ENCODE assay signal across 30 cellular contexts in the genomic region with DNA sequence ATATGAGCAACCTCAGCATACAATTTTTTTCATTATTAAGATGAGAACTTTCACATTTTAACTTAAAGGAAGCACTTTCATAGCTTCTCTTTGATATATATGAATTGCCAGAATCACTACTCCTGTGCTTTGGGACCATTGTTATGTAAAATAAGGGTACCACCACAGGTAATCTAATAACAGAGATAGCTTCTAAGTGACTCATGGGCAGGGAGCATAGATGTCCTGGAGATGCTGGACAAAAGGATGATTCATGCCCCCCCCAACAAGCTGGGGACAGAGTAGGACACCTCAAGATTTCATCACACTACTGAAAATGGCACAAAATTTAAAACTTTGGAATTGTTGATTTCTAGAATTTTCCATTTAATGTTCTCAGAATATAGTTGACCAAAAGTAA.
"Had no signal": no experiment of that assay in that cellular context is flagged by ENCODE, and none has a peak within 500 bp of the region (broad histone marks: within the 10 kb centered on the region; RNA-seq: fewer than 3 reads in every experiment).

No MANE protein-coding gene starts in this region.

- H3K4me1 Mint-ChIP-seq: immature natural killer cell; naive B cell; natural killer cell; nephron progenitor cell; neural progenitor cell; stimulated activated effector memory CD8-positive, alpha-beta T cell treated with anti-CD3 and anti-CD28 coated beads, Interleukin-12 subunit alpha, Interleukin-12 subunit beta, amount 100 ng/mL, for 72 hours had no signal

- H3K27ac ChIP-seq: left lung, lower lobe of right lung, neural progenitor cell, neutrophil, ovary, right atrium auricular region, right lobe of liver, skin epidermis, suprapubic skin, thoracic aorta, tibial artery, upper lobe of right lung had no signal

- H3K9me3 ChIP-seq: lower lobe of right lung, neutrophil, ovary, right atrium auricular region, right lobe of liver, suprapubic skin, thoracic aorta, tibial artery, upper lobe of right lung had no signal

- DNase-seq: hippocampal formation; immature natural killer cell; kidney; left colon; left lung; lower lobe of right lung; mammary epithelial cell; mesenchymal stem cell; naive B cell; natural killer cell; nephron progenitor cell; occipital lobe; ovary; right lobe of liver; stimulated activated CD4-positive, alpha-beta T cell treated with anti-CD3 and anti-CD28 coated beads, Interleukin-12 subunit alpha, Interleukin-12 subunit beta, amount 100 ng/mL, for 4 hours; stimulated activated CD4-positive, alpha-beta T cell treated with anti-CD3 and anti-CD28 coated beads, Interleukin-4, amount 100 ng/mL, for 24 hours; stimulated activated naive CD4-positive, alpha-beta T cell; tibial artery; trophoblast cell; upper lobe of right lung had no signal

- H3K27me3 Mint-ChIP-seq: naive B cell; progenitor cell of endocrine pancreas; stimulated activated naive CD8-positive, alpha-beta T cell treated with anti-CD3 and anti-CD28 coated beads, Interleukin-15, Interleukin-2, amounts not matched to agents 100 ng/mL and 50 ng/mL, for 24 hours had no signal

- H3K36me3 Mint-ChIP-seq: naive B cell; natural killer cell; neural progenitor cell; stimulated activated effector memory CD8-positive, alpha-beta T cell treated with anti-CD3 and anti-CD28 coated beads, Interleukin-12 subunit alpha, Interleukin-12 subunit beta, amount 100 ng/mL, for 72 hours had no signal

- H3K36me3 ChIP-seq: left lung, lower lobe of right lung, neural progenitor cell, neutrophil, ovary, right atrium auricular region, right lobe of liver, suprapubic skin, thoracic aorta, tibial artery, upper lobe of right lung had no signal

- H3K4me3 ChIP-seq: left lung, lower lobe of right lung, neural progenitor cell, ovary, right atrium auricular region, right lobe of liver, skin epidermis, suprapubic skin, thoracic aorta, tibial artery, upper lobe of right lung had no signal

- H3K27ac Mint-ChIP-seq: immature natural killer cell; mesothelial cell of epicardium; naive B cell; natural killer cell; nephron progenitor cell; neural progenitor cell; progenitor cell of endocrine pancreas; stimulated activated effector memory CD8-positive, alpha-beta T cell treated with anti-CD3 and anti-CD28 coated beads, Interleukin-12 subunit alpha, Interleukin-12 subunit beta, amount 100 ng/mL, for 72 hours; stimulated activated naive CD8-positive, alpha-beta T cell treated with anti-CD3 and anti-CD28 coated beads, Interleukin-15, Interleukin-2, amounts not matched to agents 100 ng/mL and 50 ng/mL, for 24 hours had no signal

- H3K4me2 ChIP-seq: neural progenitor cell had no signal

- H2AFZ ChIP-seq: neural progenitor cell had no signal

- H3K9ac ChIP-seq: neural progenitor cell had no signal

- H3K9me3 Mint-ChIP-seq: neural progenitor cell had no signal

- H3K27me3 ChIP-seq: left lung, neural progenitor cell, neutrophil, ovary, right atrium auricular region, right lobe of liver, suprapubic skin, tibial artery, upper lobe of right lung had no signal

- ATAC-seq: left colon; left lung; lower lobe of right lung; natural killer cell; right lobe of liver; stimulated activated effector memory CD8-positive, alpha-beta T cell treated with anti-CD3 and anti-CD28 coated beads, Interleukin-12 subunit alpha, Interleukin-12 subunit beta, amount 100 ng/mL, for 72 hours; upper lobe of right lung had no signal

- H3K4me3 Mint-ChIP-seq: immature natural killer cell; mesothelial cell of epicardium; naive B cell; natural killer cell; nephron progenitor cell; neural progenitor cell; stimulated activated effector memory CD8-positive, alpha-beta T cell treated with anti-CD3 and anti-CD28 coated beads, Interleukin-12 subunit alpha, Interleukin-12 subunit beta, amount 100 ng/mL, for 72 hours; stimulated activated naive CD8-positive, alpha-beta T cell treated with anti-CD3 and anti-CD28 coated beads, Interleukin-15, Interleukin-2, amounts not matched to agents 100 ng/mL and 50 ng/mL, for 24 hours had no signal

- H3K4me1 ChIP-seq: left lung, lower lobe of right lung, neural progenitor cell, right atrium auricular region, right lobe of liver, suprapubic skin, tibial artery, upper lobe of right lung had no signal
